In the genomic region with DNA sequence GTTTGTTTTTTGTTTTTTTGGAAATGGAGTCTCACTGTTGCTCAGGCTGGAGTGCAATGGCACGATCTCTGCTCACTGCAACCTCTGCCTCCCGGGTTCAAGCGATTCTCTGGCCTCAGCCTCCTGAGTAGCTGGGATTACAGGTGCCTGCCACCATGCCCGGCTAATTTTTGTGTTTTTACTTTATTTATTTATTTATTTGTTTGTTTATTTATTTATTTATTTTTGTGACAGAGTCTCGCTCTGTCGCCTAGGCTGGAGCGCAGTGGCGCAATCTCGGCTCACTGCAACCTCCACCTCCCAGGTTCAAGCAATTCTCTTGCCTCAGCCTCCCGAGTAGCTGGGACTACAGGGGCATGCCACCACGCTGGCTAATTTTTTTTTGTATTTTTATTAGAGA, we compare ENCODE assay signal across 1 cellular context.
TF ChIP-seq lines count a peak whose summit lies in the region.

No MANE protein-coding gene starts in this region.

TF ChIP-seq in HEK293, 187 proteins besides CTCF, POLR2A, EP300 and RAD21 (continued from another document):
- TF ChIP-seq, protein P1, sequence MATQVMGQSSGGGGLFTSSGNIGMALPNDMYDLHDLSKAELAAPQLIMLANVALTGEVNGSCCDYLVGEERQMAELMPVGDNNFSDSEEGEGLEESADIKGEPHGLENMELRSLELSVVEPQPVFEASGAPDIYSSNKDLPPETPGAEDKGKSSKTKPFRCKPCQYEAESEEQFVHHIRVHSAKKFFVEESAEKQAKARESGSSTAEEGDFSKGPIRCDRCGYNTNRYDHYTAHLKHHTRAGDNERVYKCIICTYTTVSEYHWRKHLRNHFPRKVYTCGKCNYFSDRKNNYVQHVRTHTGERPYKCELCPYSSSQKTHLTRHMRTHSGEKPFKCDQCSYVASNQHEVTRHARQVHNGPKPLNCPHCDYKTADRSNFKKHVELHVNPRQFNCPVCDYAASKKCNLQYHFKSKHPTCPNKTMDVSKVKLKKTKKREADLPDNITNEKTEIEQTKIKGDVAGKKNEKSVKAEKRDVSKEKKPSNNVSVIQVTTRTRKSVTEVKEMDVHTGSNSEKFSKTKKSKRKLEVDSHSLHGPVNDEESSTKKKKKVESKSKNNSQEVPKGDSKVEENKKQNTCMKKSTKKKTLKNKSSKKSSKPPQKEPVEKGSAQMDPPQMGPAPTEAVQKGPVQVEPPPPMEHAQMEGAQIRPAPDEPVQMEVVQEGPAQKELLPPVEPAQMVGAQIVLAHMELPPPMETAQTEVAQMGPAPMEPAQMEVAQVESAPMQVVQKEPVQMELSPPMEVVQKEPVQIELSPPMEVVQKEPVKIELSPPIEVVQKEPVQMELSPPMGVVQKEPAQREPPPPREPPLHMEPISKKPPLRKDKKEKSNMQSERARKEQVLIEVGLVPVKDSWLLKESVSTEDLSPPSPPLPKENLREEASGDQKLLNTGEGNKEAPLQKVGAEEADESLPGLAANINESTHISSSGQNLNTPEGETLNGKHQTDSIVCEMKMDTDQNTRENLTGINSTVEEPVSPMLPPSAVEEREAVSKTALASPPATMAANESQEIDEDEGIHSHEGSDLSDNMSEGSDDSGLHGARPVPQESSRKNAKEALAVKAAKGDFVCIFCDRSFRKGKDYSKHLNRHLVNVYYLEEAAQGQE (tag by site-specific recombination; IDR thresholded peaks at IDR 0.05) = 0 out of 2 replicates have a peak, but pooled peaks have one; percentile 19
TF ChIP-seq in HEK293: peak in this region for 11; not testable (repeated sequence) for 176.
